ENCODE assay signal across 25 cellular contexts in the genomic region with DNA sequence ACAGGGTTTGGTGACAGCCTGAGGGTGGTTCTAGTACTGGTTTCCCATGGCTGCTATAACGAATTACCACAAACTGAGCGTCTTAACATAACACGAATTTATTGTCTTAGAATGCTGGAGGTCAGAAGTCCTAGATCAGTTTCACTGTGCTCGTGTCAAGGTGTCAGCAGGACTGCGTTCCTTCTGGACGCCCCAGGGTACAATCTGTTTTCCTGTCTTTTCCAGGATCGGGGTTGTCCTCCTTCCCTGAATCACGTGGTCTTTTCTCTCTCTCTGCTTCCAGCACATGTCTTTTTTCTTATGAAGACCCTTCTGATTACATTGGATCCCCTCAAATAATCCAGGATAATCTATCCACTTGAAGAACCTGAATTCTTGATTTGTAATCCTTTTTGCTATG.
"Had no signal": no experiment of that assay in that cellular context is flagged by ENCODE, and none has a peak within 500 bp of the region (broad histone marks: within the 10 kb centered on the region; RNA-seq: fewer than 3 reads in every experiment).

No MANE protein-coding gene starts in this region.

- H3K9me3 Mint-ChIP-seq: immature natural killer cell; mesothelial cell of epicardium; naive B cell; natural killer cell; stimulated activated effector memory CD8-positive, alpha-beta T cell treated with anti-CD3 and anti-CD28 coated beads, Interleukin-12 subunit alpha, Interleukin-12 subunit beta, amount 100 ng/mL, for 72 hours; stimulated activated naive CD8-positive, alpha-beta T cell treated with anti-CD3 and anti-CD28 coated beads, Interleukin-15, Interleukin-2, amounts not matched to agents 100 ng/mL and 50 ng/mL, for 24 hours had no signal

- H3K4me3 Mint-ChIP-seq: immature natural killer cell; mesothelial cell of epicardium; naive B cell; natural killer cell; neural crest cell; stimulated activated effector memory CD8-positive, alpha-beta T cell treated with anti-CD3 and anti-CD28 coated beads, Interleukin-12 subunit alpha, Interleukin-12 subunit beta, amount 100 ng/mL, for 72 hours; stimulated activated naive CD8-positive, alpha-beta T cell treated with anti-CD3 and anti-CD28 coated beads, Interleukin-15, Interleukin-2, amounts not matched to agents 100 ng/mL and 50 ng/mL, for 24 hours had no signal

- H3K36me3 Mint-ChIP-seq: immature natural killer cell; mesothelial cell of epicardium; naive B cell; natural killer cell; stimulated activated effector memory CD8-positive, alpha-beta T cell treated with anti-CD3 and anti-CD28 coated beads, Interleukin-12 subunit alpha, Interleukin-12 subunit beta, amount 100 ng/mL, for 72 hours had no signal

- DNase-seq: hypothalamus; immature natural killer cell; kidney; left colon; left ventricle myocardium inferior; mesendoderm; naive B cell; natural killer cell; nucleus accumbens; pancreas; posterior cingulate gyrus; retina; right cardiac atrium; sigmoid colon; small intestine; spleen; stimulated activated CD4-positive, alpha-beta T cell treated with anti-CD3 and anti-CD28 coated beads, Interleukin-4, amount 100 ng/mL, for 24 hours; stimulated activated naive CD4-positive, alpha-beta T cell; tibial artery; trophoblast cell; upper lobe of right lung had no signal

- H3K4me1 Mint-ChIP-seq: naive B cell; stimulated activated effector memory CD8-positive, alpha-beta T cell treated with anti-CD3 and anti-CD28 coated beads, Interleukin-12 subunit alpha, Interleukin-12 subunit beta, amount 100 ng/mL, for 72 hours had no signal

- H3K27ac Mint-ChIP-seq: immature natural killer cell; mesothelial cell of epicardium; natural killer cell; stimulated activated effector memory CD8-positive, alpha-beta T cell treated with anti-CD3 and anti-CD28 coated beads, Interleukin-12 subunit alpha, Interleukin-12 subunit beta, amount 100 ng/mL, for 72 hours; stimulated activated naive CD8-positive, alpha-beta T cell treated with anti-CD3 and anti-CD28 coated beads, Interleukin-15, Interleukin-2, amounts not matched to agents 100 ng/mL and 50 ng/mL, for 24 hours had no signal

- ATAC-seq: left colon; natural killer cell; pancreas; right cardiac atrium; stimulated activated effector memory CD8-positive, alpha-beta T cell treated with anti-CD3 and anti-CD28 coated beads, Interleukin-12 subunit alpha, Interleukin-12 subunit beta, amount 100 ng/mL, for 72 hours; upper lobe of right lung had no signal
